In the genomic region with DNA sequence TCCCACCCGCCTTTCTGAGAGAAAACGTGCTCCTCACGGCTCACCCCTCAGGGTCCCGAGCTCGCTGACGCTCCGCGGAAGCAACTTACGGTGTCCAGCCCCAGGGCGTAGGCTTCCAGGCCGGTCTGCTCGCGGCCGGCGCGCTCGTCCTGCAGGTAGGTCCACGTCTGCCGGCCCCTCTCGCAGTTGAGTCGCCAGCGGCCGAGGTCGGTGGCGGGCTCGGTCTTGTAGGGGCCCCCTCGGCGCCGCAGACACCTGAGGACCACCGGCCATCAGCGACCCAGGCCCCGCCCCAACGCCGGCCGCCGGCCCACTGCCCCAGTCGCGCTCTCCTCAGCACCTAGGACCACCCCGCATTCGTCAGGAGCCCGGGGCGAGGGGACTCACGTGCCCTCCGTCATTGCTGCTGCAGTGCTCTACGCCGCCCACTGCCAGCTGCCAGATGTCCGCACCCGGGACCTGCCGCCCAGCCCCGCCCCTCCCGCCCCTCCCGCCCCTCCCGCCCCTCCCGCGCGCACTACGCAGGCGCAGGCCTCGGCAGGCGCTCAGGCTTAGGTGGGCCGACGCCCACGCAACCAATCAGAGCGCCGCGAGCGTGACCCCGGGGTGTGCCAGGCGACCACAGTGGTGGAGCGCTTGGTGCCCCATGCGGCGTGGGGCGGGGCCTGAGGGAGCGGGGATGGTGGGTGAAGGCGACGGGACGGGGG, we compare ENCODE assay signal across 1 cellular context.
TF ChIP-seq lines count a peak whose summit lies in the region.

A gene (minus strand): TSS at position 430 of the 707 bp plus-strand sequence. CDS start 29 bp downstream, at position 401.

TF ChIP-seq in HepG2, 621 proteins besides CTCF, POLR2A, EP300 and RAD21 (continued from another document and continues in another):
- TF ChIP-seq, protein P1, sequence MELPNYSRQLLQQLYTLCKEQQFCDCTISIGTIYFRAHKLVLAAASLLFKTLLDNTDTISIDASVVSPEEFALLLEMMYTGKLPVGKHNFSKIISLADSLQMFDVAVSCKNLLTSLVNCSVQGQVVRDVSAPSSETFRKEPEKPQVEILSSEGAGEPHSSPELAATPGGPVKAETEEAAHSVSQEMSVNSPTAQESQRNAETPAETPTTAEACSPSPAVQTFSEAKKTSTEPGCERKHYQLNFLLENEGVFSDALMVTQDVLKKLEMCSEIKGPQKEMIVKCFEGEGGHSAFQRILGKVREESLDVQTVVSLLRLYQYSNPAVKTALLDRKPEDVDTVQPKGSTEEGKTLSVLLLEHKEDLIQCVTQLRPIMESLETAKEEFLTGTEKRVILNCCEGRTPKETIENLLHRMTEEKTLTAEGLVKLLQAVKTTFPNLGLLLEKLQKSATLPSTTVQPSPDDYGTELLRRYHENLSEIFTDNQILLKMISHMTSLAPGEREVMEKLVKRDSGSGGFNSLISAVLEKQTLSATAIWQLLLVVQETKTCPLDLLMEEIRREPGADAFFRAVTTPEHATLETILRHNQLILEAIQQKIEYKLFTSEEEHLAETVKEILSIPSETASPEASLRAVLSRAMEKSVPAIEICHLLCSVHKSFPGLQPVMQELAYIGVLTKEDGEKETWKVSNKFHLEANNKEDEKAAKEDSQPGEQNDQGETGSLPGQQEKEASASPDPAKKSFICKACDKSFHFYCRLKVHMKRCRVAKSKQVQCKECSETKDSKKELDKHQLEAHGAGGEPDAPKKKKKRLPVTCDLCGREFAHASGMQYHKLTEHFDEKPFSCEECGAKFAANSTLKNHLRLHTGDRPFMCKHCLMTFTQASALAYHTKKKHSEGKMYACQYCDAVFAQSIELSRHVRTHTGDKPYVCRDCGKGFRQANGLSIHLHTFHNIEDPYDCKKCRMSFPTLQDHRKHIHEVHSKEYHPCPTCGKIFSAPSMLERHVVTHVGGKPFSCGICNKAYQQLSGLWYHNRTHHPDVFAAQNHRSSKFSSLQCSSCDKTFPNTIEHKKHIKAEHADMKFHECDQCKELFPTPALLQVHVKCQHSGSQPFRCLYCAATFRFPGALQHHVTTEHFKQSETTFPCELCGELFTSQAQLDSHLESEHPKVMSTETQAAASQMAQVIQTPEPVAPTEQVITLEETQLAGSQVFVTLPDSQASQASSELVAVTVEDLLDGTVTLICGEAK (IDR thresholded peaks at IDR 0.05) = no peak
- TF ChIP-seq, protein P1 (CRISPR knock-in tag; IDR thresholded peaks at IDR 0.05) = peak; percentile 30; the same call in 1 of the 2 replicates
- 0 out of 2 replicates have a peak, but pooled peaks have one; percentile 53 for TF ChIP-seq ZNF792 (CRISPR knock-in tag; IDR thresholded peaks at IDR 0.05)
- no peak for TF ChIP-seq NFIC (IDR thresholded peaks at IDR 0.05; ENCODE audit: low read length)
- TF ChIP-seq, protein P2, sequence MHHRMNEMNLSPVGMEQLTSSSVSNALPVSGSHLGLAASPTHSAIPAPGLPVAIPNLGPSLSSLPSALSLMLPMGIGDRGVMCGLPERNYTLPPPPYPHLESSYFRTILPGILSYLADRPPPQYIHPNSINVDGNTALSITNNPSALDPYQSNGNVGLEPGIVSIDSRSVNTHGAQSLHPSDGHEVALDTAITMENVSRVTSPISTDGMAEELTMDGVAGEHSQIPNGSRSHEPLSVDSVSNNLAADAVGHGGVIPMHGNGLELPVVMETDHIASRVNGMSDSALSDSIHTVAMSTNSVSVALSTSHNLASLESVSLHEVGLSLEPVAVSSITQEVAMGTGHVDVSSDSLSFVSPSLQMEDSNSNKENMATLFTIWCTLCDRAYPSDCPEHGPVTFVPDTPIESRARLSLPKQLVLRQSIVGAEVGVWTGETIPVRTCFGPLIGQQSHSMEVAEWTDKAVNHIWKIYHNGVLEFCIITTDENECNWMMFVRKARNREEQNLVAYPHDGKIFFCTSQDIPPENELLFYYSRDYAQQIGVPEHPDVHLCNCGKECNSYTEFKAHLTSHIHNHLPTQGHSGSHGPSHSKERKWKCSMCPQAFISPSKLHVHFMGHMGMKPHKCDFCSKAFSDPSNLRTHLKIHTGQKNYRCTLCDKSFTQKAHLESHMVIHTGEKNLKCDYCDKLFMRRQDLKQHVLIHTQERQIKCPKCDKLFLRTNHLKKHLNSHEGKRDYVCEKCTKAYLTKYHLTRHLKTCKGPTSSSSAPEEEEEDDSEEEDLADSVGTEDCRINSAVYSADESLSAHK (CRISPR knock-in tag; IDR thresholded peaks at IDR 0.05; ENCODE audit: borderline replicate concordance) = no peak
- TF ChIP-seq ZBTB3 (CRISPR knock-in tag; IDR thresholded peaks at IDR 0.05; ENCODE audit: borderline replicate concordance, low read depth) = 0 out of 2 replicates have a peak, but pooled peaks have one; percentile 3
- no peak for TF ChIP-seq FOXO1 (CRISPR knock-in tag; IDR thresholded peaks at IDR 0.05)
- TF ChIP-seq AHR (CRISPR knock-in tag; IDR thresholded peaks at IDR 0.05) = 0 out of 2 replicates have a peak, but pooled peaks have one; percentile 19
- peak; percentile 79; the same call in 1 of the 2 replicates for TF ChIP-seq HOXA5 (CRISPR knock-in tag; IDR thresholded peaks at IDR 0.05)
- TF ChIP-seq ZNF776 (CRISPR knock-in tag; IDR thresholded peaks at IDR 0.05) = peak; percentile 4
- peak; percentile 29 for TF ChIP-seq ASH2L (IDR thresholded peaks at IDR 0.05; ENCODE audit: insufficient read length, low read depth, low read length)
- TF ChIP-seq KDM5B (CRISPR knock-in tag; IDR thresholded peaks at IDR 0.05; ENCODE audit: borderline replicate concordance) = peak; percentile 68
- peak; percentile 64; the same call in 1 of the 2 replicates for TF ChIP-seq ZC3H13 (CRISPR knock-in tag; IDR thresholded peaks at IDR 0.05)
- TF ChIP-seq ZFP36 (IDR thresholded peaks at IDR 0.05; ENCODE audit: borderline replicate concordance, low read depth, low read length, partially characterized antibody) = no peak
- TF ChIP-seq ZNF839 (CRISPR knock-in tag; IDR thresholded peaks at IDR 0.05; ENCODE audit: borderline replicate concordance) = 0 out of 2 replicates have a peak, but pooled peaks have one; percentile 25
- TF ChIP-seq ZNF7 (CRISPR knock-in tag; IDR thresholded peaks at IDR 0.05) = no peak
- peak; percentile 57; the same call in 1 of the 2 replicates for TF ChIP-seq GABPB1 (CRISPR knock-in tag; IDR thresholded peaks at IDR 0.05)
- TF ChIP-seq AKAP8 (CRISPR knock-in tag; IDR thresholded peaks at IDR 0.05) = peak; percentile 34; the same call in 1 of the 2 replicates
- peak; percentile 60; the same call in 1 of the 2 replicates for TF ChIP-seq MXD4 (CRISPR knock-in tag; IDR thresholded peaks at IDR 0.05)
- TF ChIP-seq ZNF124 (CRISPR knock-in tag; IDR thresholded peaks at IDR 0.05) = 0 out of 2 replicates have a peak, but pooled peaks have one; percentile 41
- TF ChIP-seq, protein P3, sequence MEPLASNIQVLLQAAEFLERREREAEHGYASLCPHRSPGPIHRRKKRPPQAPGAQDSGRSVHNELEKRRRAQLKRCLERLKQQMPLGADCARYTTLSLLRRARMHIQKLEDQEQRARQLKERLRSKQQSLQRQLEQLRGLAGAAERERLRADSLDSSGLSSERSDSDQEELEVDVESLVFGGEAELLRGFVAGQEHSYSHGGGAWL (CRISPR knock-in tag; IDR thresholded peaks at IDR 0.05) = 0 out of 2 replicates have a peak, but pooled peaks have one; percentile 26
- no peak for TF ChIP-seq ZNF850 (CRISPR knock-in tag; conservative IDR thresholded peaks at IDR 0.05)
- TF ChIP-seq, protein P4, sequence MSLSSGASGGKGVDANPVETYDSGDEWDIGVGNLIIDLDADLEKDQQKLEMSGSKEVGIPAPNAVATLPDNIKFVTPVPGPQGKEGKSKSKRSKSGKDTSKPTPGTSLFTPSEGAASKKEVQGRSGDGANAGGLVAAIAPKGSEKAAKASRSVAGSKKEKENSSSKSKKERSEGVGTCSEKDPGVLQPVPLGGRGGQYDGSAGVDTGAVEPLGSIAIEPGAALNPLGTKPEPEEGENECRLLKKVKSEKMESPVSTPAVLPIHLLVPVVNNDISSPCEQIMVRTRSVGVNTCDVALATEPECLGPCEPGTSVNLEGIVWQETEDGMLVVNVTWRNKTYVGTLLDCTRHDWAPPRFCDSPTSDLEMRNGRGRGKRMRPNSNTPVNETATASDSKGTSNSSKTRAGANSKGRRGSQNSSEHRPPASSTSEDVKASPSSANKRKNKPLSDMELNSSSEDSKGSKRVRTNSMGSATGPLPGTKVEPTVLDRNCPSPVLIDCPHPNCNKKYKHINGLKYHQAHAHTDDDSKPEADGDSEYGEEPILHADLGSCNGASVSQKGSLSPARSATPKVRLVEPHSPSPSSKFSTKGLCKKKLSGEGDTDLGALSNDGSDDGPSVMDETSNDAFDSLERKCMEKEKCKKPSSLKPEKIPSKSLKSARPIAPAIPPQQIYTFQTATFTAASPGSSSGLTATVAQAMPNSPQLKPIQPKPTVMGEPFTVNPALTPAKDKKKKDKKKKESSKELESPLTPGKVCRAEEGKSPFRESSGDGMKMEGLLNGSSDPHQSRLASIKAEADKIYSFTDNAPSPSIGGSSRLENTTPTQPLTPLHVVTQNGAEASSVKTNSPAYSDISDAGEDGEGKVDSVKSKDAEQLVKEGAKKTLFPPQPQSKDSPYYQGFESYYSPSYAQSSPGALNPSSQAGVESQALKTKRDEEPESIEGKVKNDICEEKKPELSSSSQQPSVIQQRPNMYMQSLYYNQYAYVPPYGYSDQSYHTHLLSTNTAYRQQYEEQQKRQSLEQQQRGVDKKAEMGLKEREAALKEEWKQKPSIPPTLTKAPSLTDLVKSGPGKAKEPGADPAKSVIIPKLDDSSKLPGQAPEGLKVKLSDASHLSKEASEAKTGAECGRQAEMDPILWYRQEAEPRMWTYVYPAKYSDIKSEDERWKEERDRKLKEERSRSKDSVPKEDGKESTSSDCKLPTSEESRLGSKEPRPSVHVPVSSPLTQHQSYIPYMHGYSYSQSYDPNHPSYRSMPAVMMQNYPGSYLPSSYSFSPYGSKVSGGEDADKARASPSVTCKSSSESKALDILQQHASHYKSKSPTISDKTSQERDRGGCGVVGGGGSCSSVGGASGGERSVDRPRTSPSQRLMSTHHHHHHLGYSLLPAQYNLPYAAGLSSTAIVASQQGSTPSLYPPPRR (CRISPR knock-in tag; IDR thresholded peaks at IDR 0.05; ENCODE audit: borderline replicate concordance) = peak; percentile 26; the same call in 1 of the 2 replicates
- TF ChIP-seq, protein P5, sequence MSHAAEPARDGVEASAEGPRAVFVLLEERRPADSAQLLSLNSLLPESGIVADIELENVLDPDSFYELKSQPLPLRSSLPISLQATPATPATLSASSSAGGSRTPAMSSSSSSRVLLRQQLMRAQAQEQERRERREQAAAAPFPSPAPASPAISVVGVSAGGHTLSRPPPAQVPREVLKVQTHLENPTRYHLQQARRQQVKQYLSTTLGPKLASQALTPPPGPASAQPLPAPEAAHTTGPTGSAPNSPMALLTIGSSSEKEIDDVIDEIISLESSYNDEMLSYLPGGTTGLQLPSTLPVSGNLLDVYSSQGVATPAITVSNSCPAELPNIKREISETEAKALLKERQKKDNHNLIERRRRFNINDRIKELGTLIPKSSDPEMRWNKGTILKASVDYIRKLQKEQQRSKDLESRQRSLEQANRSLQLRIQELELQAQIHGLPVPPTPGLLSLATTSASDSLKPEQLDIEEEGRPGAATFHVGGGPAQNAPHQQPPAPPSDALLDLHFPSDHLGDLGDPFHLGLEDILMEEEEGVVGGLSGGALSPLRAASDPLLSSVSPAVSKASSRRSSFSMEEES (CRISPR knock-in tag; IDR thresholded peaks at IDR 0.05) = no peak; the same call in none of the 2 replicates
- no peak for TF ChIP-seq PITX1 (CRISPR knock-in tag; IDR thresholded peaks at IDR 0.05)
- TF ChIP-seq, protein P6, sequence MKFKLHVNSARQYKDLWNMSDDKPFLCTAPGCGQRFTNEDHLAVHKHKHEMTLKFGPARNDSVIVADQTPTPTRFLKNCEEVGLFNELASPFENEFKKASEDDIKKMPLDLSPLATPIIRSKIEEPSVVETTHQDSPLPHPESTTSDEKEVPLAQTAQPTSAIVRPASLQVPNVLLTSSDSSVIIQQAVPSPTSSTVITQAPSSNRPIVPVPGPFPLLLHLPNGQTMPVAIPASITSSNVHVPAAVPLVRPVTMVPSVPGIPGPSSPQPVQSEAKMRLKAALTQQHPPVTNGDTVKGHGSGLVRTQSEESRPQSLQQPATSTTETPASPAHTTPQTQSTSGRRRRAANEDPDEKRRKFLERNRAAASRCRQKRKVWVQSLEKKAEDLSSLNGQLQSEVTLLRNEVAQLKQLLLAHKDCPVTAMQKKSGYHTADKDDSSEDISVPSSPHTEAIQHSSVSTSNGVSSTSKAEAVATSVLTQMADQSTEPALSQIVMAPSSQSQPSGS (CRISPR knock-in tag; IDR thresholded peaks at IDR 0.05) = peak; percentile 71
- TF ChIP-seq ZNF558 (CRISPR knock-in tag; IDR thresholded peaks at IDR 0.05; ENCODE audit: borderline replicate concordance) = no peak
- TF ChIP-seq HIVEP1 (CRISPR knock-in tag; IDR thresholded peaks at IDR 0.05) = 0 out of 2 replicates have a peak, but pooled peaks have one; percentile 49
- TF ChIP-seq ZNF619 (CRISPR knock-in tag; IDR thresholded peaks at IDR 0.05) = no peak
- TF ChIP-seq MXI1 (IDR thresholded peaks at IDR 0.05; ENCODE audit: borderline replicate concordance, low read depth, low read length) = peak; percentile 90; the same call in 1 of the 3 replicates
- TF ChIP-seq SOX13 (IDR thresholded peaks at IDR 0.05) = no peak
- TF ChIP-seq SOX13 (CRISPR knock-in tag; conservative IDR thresholded peaks at IDR 0.05 in 1 of 2, IDR thresholded peaks at IDR 0.05 in 1 of 2) = peak in 1 of 2 experiments; percentile 31; a peak in 1 of 4 replicates
- peak; percentile 69; the same call in 1 of the 2 replicates for TF ChIP-seq NFKB2 (CRISPR knock-in tag; IDR thresholded peaks at IDR 0.05; ENCODE audit: borderline replicate concordance)
- TF ChIP-seq ZNF331 (CRISPR knock-in tag; IDR thresholded peaks at IDR 0.05) = 0 out of 2 replicates have a peak, but pooled peaks have one; percentile 7
